In the genomic region with DNA sequence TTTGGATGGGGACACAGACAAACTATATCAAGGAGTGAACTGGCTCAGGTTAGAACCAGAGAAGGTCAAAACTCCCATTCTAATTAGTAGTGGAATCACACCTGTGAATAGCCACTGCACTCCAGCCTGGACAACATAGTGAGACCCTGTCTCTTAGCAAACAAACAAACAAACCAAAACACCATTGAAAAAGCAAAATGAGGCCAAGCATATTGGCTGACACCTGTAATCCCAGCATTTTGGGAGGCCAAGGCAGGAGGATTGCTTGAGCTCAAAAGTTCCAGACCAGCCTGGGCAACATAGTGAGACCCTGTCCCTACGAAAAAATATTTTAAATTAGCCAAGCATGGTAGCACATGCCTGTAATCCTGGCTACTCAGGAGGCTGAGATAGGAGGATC, we compare ENCODE assay signal across 32 cellular contexts.
"Had no signal": no experiment of that assay in that cellular context is flagged by ENCODE, and none has a peak within 500 bp of the region (broad histone marks: within the 10 kb centered on the region; RNA-seq: fewer than 3 reads in every experiment).

No MANE protein-coding gene starts in this region.

- H2AFZ ChIP-seq: parathyroid adenoma had no signal

- H3K4me3 ChIP-seq: psoas muscle, skin epidermis, smooth muscle cell, spleen, suprapubic skin, testis, tibial artery, transverse colon, upper lobe of right lung, uterus had no signal

- H3K9me3 ChIP-seq: neutrophil, psoas muscle, spleen, suprapubic skin, testis, tibial artery, transverse colon, upper lobe of right lung, uterus had no signal

- H3K27ac Mint-ChIP-seq: natural killer cell treated with Interleukin-12 subunit alpha and Interleukin-12 subunit beta and Interleukin-15 and Interleukin-18, amount 100 ng/mL, for 72 hours; progenitor cell of endocrine pancreas; stimulated activated memory B cell treated with anti-CD40 and anti-IgM and Interleukin-4, amounts not matched to agents 10 μg/mL and 1 μg/mL and 100 μg/mL, for 72 hours; stimulated activated naive CD8-positive, alpha-beta T cell treated with anti-CD3 and anti-CD28 coated beads, Interleukin-15, amount 100 ng/mL, for 72 hours; type B pancreatic cell had no signal

- H3K9me3 Mint-ChIP-seq: natural killer cell treated with Interleukin-12 subunit alpha and Interleukin-12 subunit beta and Interleukin-15 and Interleukin-18, amount 100 ng/mL, for 72 hours; neural crest cell; stimulated activated memory B cell treated with anti-CD40 and anti-IgM and Interleukin-4, amounts not matched to agents 10 μg/mL and 1 μg/mL and 100 μg/mL, for 72 hours had no signal

- DNase-seq: naive thymus-derived CD8-positive, alpha-beta T cell; nephron progenitor cell; nucleus accumbens; posterior cingulate gyrus; psoas muscle; right cardiac atrium; spleen; stimulated activated CD4-positive, alpha-beta T cell treated with anti-CD3 and anti-CD28 coated beads, Interleukin-12 subunit alpha, Interleukin-12 subunit beta, amount 100 ng/mL, for 4 hours; stimulated activated CD4-positive, alpha-beta T cell treated with anti-CD3 and anti-CD28 coated beads, Interleukin-1b, Interleukin-23, amount 100 ng/mL, for 48 hours; stimulated activated CD4-positive, alpha-beta T cell treated with anti-CD3 and anti-CD28 coated beads, Interleukin-4, amount 100 ng/mL, for 1 hour; stimulated activated CD4-positive, alpha-beta T cell treated with anti-CD3 and anti-CD28 coated beads, Interleukin-4, amount 100 ng/mL, for 4 hours; stimulated activated CD8-positive, alpha-beta memory T cell treated with anti-CD3 and anti-CD28 coated beads, Interleukin-4, amount 100 ng/mL, for 48 hours; stimulated activated naive CD4-positive, alpha-beta T cell; stimulated activated naive CD8-positive, alpha-beta T cell treated with anti-CD3 and anti-CD28 coated beads, Interleukin-15, amount 100 ng/mL, for 72 hours; stimulated activated naive CD8-positive, alpha-beta T cell treated with anti-CD3 and anti-CD28 coated beads, Interleukin-15, Interleukin-2, amounts not matched to agents 100 U/mL and 50 U/mL, for 24 hours; substantia nigra; testis; tibial artery; transverse colon; upper lobe of right lung; uterus had no signal

- H3K36me3 Mint-ChIP-seq: naive thymus-derived CD8-positive, alpha-beta T cell; natural killer cell treated with Interleukin-12 subunit alpha and Interleukin-12 subunit beta and Interleukin-15 and Interleukin-18, amount 100 ng/mL, for 72 hours; stimulated activated memory B cell treated with anti-CD40 and anti-IgM and Interleukin-4, amounts not matched to agents 10 μg/mL and 1 μg/mL and 100 μg/mL, for 72 hours; type B pancreatic cell had no signal

- H3K9ac ChIP-seq: parathyroid adenoma had no signal

- H3K4me1 ChIP-seq: parathyroid adenoma, psoas muscle, spleen, suprapubic skin, tibial artery, transverse colon, upper lobe of right lung, uterus had no signal

- H3K4me3 Mint-ChIP-seq: naive thymus-derived CD8-positive, alpha-beta T cell; natural killer cell treated with Interleukin-12 subunit alpha and Interleukin-12 subunit beta and Interleukin-15 and Interleukin-18, amount 100 ng/mL, for 72 hours; nephron progenitor cell; neural crest cell; stimulated activated memory B cell treated with anti-CD40 and anti-IgM and Interleukin-4, amounts not matched to agents 10 μg/mL and 1 μg/mL and 100 μg/mL, for 72 hours; stimulated activated naive CD8-positive, alpha-beta T cell treated with anti-CD3 and anti-CD28 coated beads, Interleukin-15, amount 100 ng/mL, for 72 hours; type B pancreatic cell had no signal

- ATAC-seq: naive thymus-derived CD8-positive, alpha-beta T cell; natural killer cell treated with Interleukin-12 subunit alpha and Interleukin-12 subunit beta and Interleukin-15 and Interleukin-18, amount 100 ng/mL, for 72 hours; psoas muscle; right cardiac atrium; sciatic nerve; stimulated activated memory B cell treated with anti-CD40 and anti-IgM and Interleukin-4, amounts not matched to agents 10 μg/mL and 1 μg/mL and 100 μg/mL, for 72 hours; stimulated activated naive CD8-positive, alpha-beta T cell treated with anti-CD3 and anti-CD28 coated beads, Interleukin-15, amount 100 ng/mL, for 72 hours; stimulated activated naive CD8-positive, alpha-beta T cell treated with anti-CD3 and anti-CD28 coated beads, Interleukin-15, Interleukin-2, amounts not matched to agents 100 U/mL and 50 U/mL, for 24 hours; upper lobe of right lung had no signal

- H3K79me2 ChIP-seq: parathyroid adenoma had no signal

- H3K27ac ChIP-seq: neutrophil, parathyroid adenoma, psoas muscle, skin epidermis, spleen, suprapubic skin, testis, tibial artery, transverse colon, upper lobe of right lung, uterus had no signal

- H3K27me3 ChIP-seq: suprapubic skin, testis, uterus had no signal

- H3K36me3 ChIP-seq: neutrophil, spleen, suprapubic skin, tibial artery, transverse colon, upper lobe of right lung, uterus had no signal

- H3K4me1 Mint-ChIP-seq: naive thymus-derived CD8-positive, alpha-beta T cell had no signal

- H3K4me2 ChIP-seq: smooth muscle cell had no signal
